ENCODE assay signal across 9 cellular contexts in the genomic region with DNA sequence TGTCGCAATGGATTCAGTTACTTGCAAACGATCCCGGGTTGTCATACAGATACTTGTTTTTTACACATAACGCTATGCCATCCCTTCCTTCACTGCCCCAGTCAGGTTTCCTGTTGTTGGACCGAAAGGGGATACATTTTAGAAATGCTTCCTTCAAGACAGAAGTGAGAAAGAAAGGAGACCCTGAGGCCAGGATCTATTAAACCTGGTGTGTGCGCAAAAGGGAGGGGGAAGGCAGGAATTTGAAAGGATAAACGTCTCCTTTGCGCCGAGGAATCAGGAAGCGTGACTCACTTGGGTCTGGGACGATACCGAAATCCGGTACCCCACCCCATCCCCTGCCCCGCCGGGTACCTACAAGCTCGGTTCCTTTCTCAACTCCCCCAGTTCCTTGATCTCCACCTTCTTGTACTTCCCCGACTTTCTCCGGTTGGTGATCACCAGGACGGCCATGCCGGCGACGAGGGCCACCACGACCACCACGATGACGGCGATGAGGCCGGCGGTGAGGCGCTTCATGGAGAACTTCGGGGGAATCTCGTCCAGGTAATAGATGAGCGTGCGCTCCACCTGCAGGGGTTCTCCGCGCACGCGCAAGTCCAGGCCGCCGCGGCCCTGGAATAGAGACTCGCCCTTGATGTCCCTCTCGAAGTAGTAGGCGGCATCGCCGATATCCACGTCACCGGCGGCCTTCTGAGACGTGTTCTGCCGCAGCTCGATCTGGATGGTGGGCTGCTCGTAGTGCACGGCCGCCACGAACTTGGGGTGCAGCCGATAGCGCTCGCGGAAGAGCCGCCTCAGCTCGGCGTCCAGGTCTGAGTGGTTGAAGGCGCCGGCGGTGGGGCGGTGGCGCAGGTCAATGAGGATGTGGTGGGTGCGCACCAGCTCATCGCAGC. TPM values are rescaled to one million over a fixed set of nuclear protein-coding genes. Genes with fewer than 3 reads are reported as not detected.
DNase-seq lines count a peak whose midpoint lies in the region; ATAC-seq and TF ChIP-seq lines count a peak whose summit lies in the region.
"Had no signal": no experiment of that assay in that cellular context is flagged by ENCODE, and none has a peak within 500 bp of the region (broad histone marks: within the 10 kb centered on the region; RNA-seq: fewer than 3 reads in every experiment).

No MANE protein-coding gene starts in this region.

- H3K4me3 ChIP-seq in breast epithelium (peak overlapping the region; percentile 37 to 74 (median 68)), lower lobe of right lung (peak overlapping the region; percentile 55), thoracic aorta (peak overlapping the region; percentile 78)

- H3K27ac ChIP-seq in breast epithelium (peak overlapping the region; percentile 91 to 98), lower lobe of right lung (peak overlapping the region; percentile 86), thoracic aorta (no peak overlapping the region)

- H3K27ac Mint-ChIP-seq in T-helper 1 cell treated with Interleukin-12 subunit alpha and Interleukin-12 subunit beta and Interleukin-4 antibody, amounts not matched to agents 30 μg/mL and 1 μg/mL, for 36 hours = no peak overlapping the region

- peaks cover 0 to 3% of the 10 kb centered on the region in 2 donors for H3K27me3 ChIP-seq in breast epithelium
- H3K27me3 ChIP-seq in lower lobe of right lung (ENCODE audit: low read depth) = peaks cover 15% of the 10 kb centered on the region
- no peaks in the 10 kb centered on the region for H3K27me3 ChIP-seq in thoracic aorta (replicated peaks; ENCODE audit: insufficient read depth)

- TF ChIP-seq POLR2A in breast epithelium (IDR thresholded peaks at IDR 0.05) = no peak

- H3K36me3 ChIP-seq in breast epithelium (no peaks in the 10 kb centered on the region), lower lobe of right lung (no peaks in the 10 kb centered on the region), thoracic aorta (no peaks in the 10 kb centered on the region)

- intact Hi-C loops in breast epithelium (cut with DNase I; ENCODE audit: low total_unique reads) (no loop called here), lower lobe of right lung (cut with DNase I) (no loop called here)

- no peaks in the 10 kb centered on the region for H3K9me3 Mint-ChIP-seq in T-helper 1 cell treated with Interleukin-12 subunit alpha and Interleukin-12 subunit beta and Interleukin-4 antibody, amounts not matched to agents 30 μg/mL and 1 μg/mL, for 36 hours
- H3K9me3 Mint-ChIP-seq: neural crest cell had no signal

- H3K9me3 ChIP-seq in breast epithelium (no peaks in the 10 kb centered on the region), lower lobe of right lung (no peaks in the 10 kb centered on the region), thoracic aorta (no peaks in the 10 kb centered on the region)

- H3K4me1 Mint-ChIP-seq in T-helper 1 cell treated with Interleukin-12 subunit alpha and Interleukin-12 subunit beta and Interleukin-4 antibody, amounts not matched to agents 30 μg/mL and 1 μg/mL, for 36 hours (ENCODE audit: low read depth) = peaks cover 36% of the 10 kb centered on the region

- peak overlapping the region; percentile 72 for H3K4me3 Mint-ChIP-seq in T-helper 1 cell treated with Interleukin-12 subunit alpha and Interleukin-12 subunit beta and Interleukin-4 antibody, amounts not matched to agents 30 μg/mL and 1 μg/mL, for 36 hours
- H3K4me3 Mint-ChIP-seq: neural crest cell had no signal

- ATAC-seq in lower lobe of right lung (peak; percentile 62 to 71), thoracic aorta (ENCODE audit: insufficient number of reproducible peaks, low FRiP score, low read depth) (no peak), GM18868 (IDR thresholded peaks at IDR 0.05; ENCODE audit: unreplicated experiment) (no peak), GM21367 (IDR thresholded peaks at IDR 0.05; ENCODE audit: unreplicated experiment) (no peak)

- no peaks in the 10 kb centered on the region for H3K4me1 ChIP-seq in breast epithelium
- peaks cover 23% of the 10 kb centered on the region for H3K4me1 ChIP-seq in lower lobe of right lung
- peaks cover 7 to 11% of the 10 kb centered on the region in 2 donors for H3K4me1 ChIP-seq in thoracic aorta (ENCODE audit: control insufficient read depth in 1 of 2, low read depth in 2 of 2)

- TF ChIP-seq CTCF in breast epithelium (IDR thresholded peaks at IDR 0.05) (no peak), lower lobe of right lung (IDR thresholded peaks at IDR 0.05) (no peak), thoracic aorta (IDR thresholded peaks at IDR 0.05) (no peak)

- H3K27me3 Mint-ChIP-seq in T-helper 1 cell treated with Interleukin-12 subunit alpha and Interleukin-12 subunit beta and Interleukin-4 antibody, amounts not matched to agents 30 μg/mL and 1 μg/mL, for 36 hours (ENCODE audit: low read depth) = peaks cover 89% of the 10 kb centered on the region

- DNase-seq in T-helper 1 cell (no peak), breast epithelium (ENCODE audit: low spot score in 2 of 2) (peak in 1 of 2 donors; percentile 45), lower lobe of right lung (peak; percentile 82), thoracic aorta (ENCODE audit: low spot score) (no peak), DMS79 (lab: John Stamatoyannopoulos, UW) (no peak)

- H3K36me3 Mint-ChIP-seq in T-helper 1 cell treated with Interleukin-12 subunit alpha and Interleukin-12 subunit beta and Interleukin-4 antibody, amounts not matched to agents 30 μg/mL and 1 μg/mL, for 36 hours (ENCODE audit: low read depth) = peaks cover 10% of the 10 kb centered on the region

RNA-seq across cellular contexts. Expression of a gene that starts 1.0 kb away (rescaled TPM):
- 100 to 1,000 TPM in 2 of 3 donors, 1 to 10 TPM in 1; 1.1 to 335 (median 230) TPM for total RNA-seq in breast epithelium
- 69.9 TPM for total RNA-seq in lower lobe of right lung
- 1 to 10 TPM; 6.9 to 8.1 TPM for total RNA-seq in thoracic aorta
- total RNA-seq: neural crest cell had no signal

RNA-seq across cellular contexts. Expression of a gene that starts 29.6 kb away (rescaled TPM):
- total RNA-seq in breast epithelium = 10 to 100 TPM; 26.4 to 79.8 (median 48.2) TPM
- total RNA-seq in lower lobe of right lung = 33.4 TPM
- total RNA-seq in thoracic aorta = 10 to 100 TPM; 20.4 to 42.4 TPM

Comparison
In these comparisons a context has a peak if more than half of its experiments do, and no peak if none do; other contexts are left out.
1. H3K27ac ChIP-seq: peak in breast epithelium (2 of 2) and lower lobe of right lung (single experiment); none in thoracic aorta (0 of 2).
2. ATAC-seq: peak in lower lobe of right lung (2 of 2); none in thoracic aorta (single experiment), GM18868 (single experiment) and GM21367 (single experiment).
3. Peak in every context shown above with its lines, with median percentiles within 50 percentile points of each other: H3K4me3 ChIP-seq.